8 cellular contexts compared by ENCODE assay signal in genomic region chr1:33367488-33368405, GRCh38. TPM values are rescaled to one million over a fixed set of nuclear protein-coding genes. Genes with fewer than 3 reads are reported as not detected.
A peak's percentile ranks its signal among the peaks of the same experiment; 100 is the strongest.
DNase-seq lines count a peak whose midpoint lies in the region; ATAC-seq and TF ChIP-seq lines count a peak whose summit lies in the region.

No MANE protein-coding gene starts in this region.

- in situ Hi-C loops in astrocyte of the spinal cord (cut with HindIII; ENCODE audit: low sequenced_read_pairs) (no loop called here), gastrocnemius medialis (cut with MboI; ENCODE audit: low sequenced_read_pairs in 4 of 4) (loop anchor here (5.0 to 25.0 kb wide), 2 partner anchors 70 to 95 kb away; partner anchors contain the start of gene ZSCAN20 (in 2 of the 4))

- peaks cover 0 to 9% of the 10 kb centered on the region in 2 donors for H3K36me3 ChIP-seq in gastrocnemius medialis

- H3K9me3 ChIP-seq in gastrocnemius medialis = no peaks in the 10 kb centered on the region

- peaks cover 45 to 50% of the 10 kb centered on the region in 2 donors for H3K4me1 ChIP-seq in gastrocnemius medialis

- peak; percentile 55 to 65 for ATAC-seq in gastrocnemius medialis
- no peak for ATAC-seq in HG03039 (IDR thresholded peaks at IDR 0.05; ENCODE audit: unreplicated experiment)

- peak overlapping the region; percentile 86 to 98 (median 96) for H3K27ac ChIP-seq in gastrocnemius medialis

- TF ChIP-seq CTCF in AG10803 (conservative IDR thresholded peaks at IDR 0.05; ENCODE audit: low read length) = peak; percentile 94
- peak; percentile 96 for TF ChIP-seq CTCF in astrocyte of the spinal cord (IDR thresholded peaks at IDR 0.05; ENCODE audit: low read depth, low read length)
- peak; percentile 97 to 99 (median 99) for TF ChIP-seq CTCF in gastrocnemius medialis (IDR thresholded peaks at IDR 0.05 in 4 of 5, conservative IDR thresholded peaks at IDR 0.05 in 1 of 5)

- no peak overlapping the region for H3K4me3 ChIP-seq in AG10803 (ENCODE audit: low read length)
- no peak overlapping the region for H3K4me3 ChIP-seq in astrocyte of the spinal cord (ENCODE audit: low read depth, low read length)
- H3K4me3 ChIP-seq in gastrocnemius medialis = no peak overlapping the region

- TF ChIP-seq POLR2A in gastrocnemius medialis (IDR thresholded peaks at IDR 0.05) = peak in 1 of 2 donors; percentile 24

- DNase-seq in AG10803 (ENCODE audit: low read depth) (peak; percentile 77), GM19240 (ENCODE audit: insufficient read length, low spot score) (peak; percentile 69), NCI-H1105 (lab: John Stamatoyannopoulos, UW) (peak; percentile 77), UCSD-AML1 (lab: John Stamatoyannopoulos, UW; ENCODE audit: unreplicated experiment) (peak; percentile 79), astrocyte of the spinal cord (ENCODE audit: low read depth, low spot score) (peak; percentile 81), hypothalamus (lab: John Stamatoyannopoulos, UW) (peak; percentile 40 to 94 (median 80)), gastrocnemius medialis (peak; percentile 81 to 85)

- H3K27me3 ChIP-seq in gastrocnemius medialis = no peaks in the 10 kb centered on the region

- intact Hi-C loops in gastrocnemius medialis (cut with DNase I; ENCODE audit: low total_unique reads) = loop anchor here (1.0 to 10.0 kb wide), 6 partner anchors 41 to 245 kb away; no protein-coding TSS in a partner anchor

RNA-seq across cellular contexts. Expression of gene A3GALT2, which starts 46.8 kb away (rescaled TPM):
- not detected for total RNA-seq in gastrocnemius medialis
